ENCODE assay signal across 11 cellular contexts in the genomic region with DNA sequence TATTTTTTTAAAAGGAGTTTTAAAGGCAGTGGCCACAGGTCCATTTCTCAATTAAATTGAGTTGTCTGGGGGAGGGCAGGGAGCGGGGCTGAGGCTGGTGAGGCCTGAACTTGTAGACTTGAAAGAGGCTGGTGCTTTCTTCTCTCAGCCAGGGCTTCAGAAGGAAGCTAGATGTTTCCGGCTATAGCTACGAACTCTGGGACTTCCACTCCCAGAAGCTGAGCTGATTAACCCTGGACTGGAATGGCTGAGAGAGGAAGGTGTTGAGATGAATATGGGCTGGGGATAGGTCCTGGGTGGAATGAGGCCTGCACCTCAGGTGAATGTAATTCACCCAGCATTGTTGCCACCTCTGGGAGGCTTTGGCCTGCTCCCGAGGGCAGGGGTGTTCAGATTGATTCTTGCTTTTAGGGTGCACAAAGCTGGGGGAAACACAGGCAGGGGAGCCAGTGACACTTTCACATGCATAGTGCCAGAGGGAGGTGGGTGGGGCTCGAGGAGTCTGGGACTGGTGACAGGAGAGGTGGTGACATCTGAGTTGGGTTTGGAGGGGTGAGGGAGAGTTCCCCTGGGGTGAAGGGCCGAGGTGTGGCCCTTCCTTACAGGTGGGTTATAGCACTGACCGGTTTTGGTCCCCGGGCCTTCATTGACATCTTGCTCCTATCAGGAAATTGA. TPM values are rescaled to one million over a fixed set of nuclear protein-coding genes. Genes with fewer than 3 reads are reported as not detected.
A peak's percentile ranks its signal among the peaks of the same experiment; 100 is the strongest.
DNase-seq lines count a peak whose midpoint lies in the region; ATAC-seq and TF ChIP-seq lines count a peak whose summit lies in the region.
"Had no signal": no experiment of that assay in that cellular context is flagged by ENCODE, and none has a peak within 500 bp of the region (broad histone marks: within the 10 kb centered on the region; RNA-seq: fewer than 3 reads in every experiment).

No MANE protein-coding gene starts in this region.

- H3K36me3 ChIP-seq in MM.1S (replicated peaks; ENCODE audit: insufficient read depth, low read length) = peaks cover 25% of the 10 kb centered on the region

- peaks cover 41 to 65% of the 10 kb centered on the region in 2 donors for H3K36me3 Mint-ChIP-seq in CD14-positive monocyte
- peaks cover 18 to 65% (median 43%) of the 10 kb centered on the region in 3 donors for H3K36me3 Mint-ChIP-seq in naive thymus-derived CD8-positive, alpha-beta T cell

- intact Hi-C loops in CD14-positive monocyte (cut with micrococcal nuclease) = no loop called here

- peaks cover 0 to 2% (median 1%) of the 10 kb centered on the region in 3 donors for H3K27me3 Mint-ChIP-seq in CD14-positive monocyte (ENCODE audit: low read depth in 3 of 3)
- H3K27me3 Mint-ChIP-seq in naive thymus-derived CD8-positive, alpha-beta T cell = no peaks in the 10 kb centered on the region
- H3K27me3 Mint-ChIP-seq: dendritic cell treated with granulocyte-macrophage colony-stimulating factor and Interleukin-4, amounts not matched to agents 40 ng/mL and 50 ng/mL, for 4 days had no signal

- POLR2A ChIA-PET in naive thymus-derived CD8-positive, alpha-beta T cell (lab: Charles Lee) = interaction anchor here (1.2 to 24.7 kb wide), 7 partner anchors 10 to 259 kb away, joined by 3 to 1000 read pairs (median 8); a partner anchor contains a TSS

- no peaks in the 10 kb centered on the region for H3K9me3 ChIP-seq in MM.1S (replicated peaks; ENCODE audit: insufficient read depth, low read length)

- peak overlapping the region; percentile 90 for H3K27ac ChIP-seq in MM.1S (ENCODE audit: low read length)
- H3K27ac ChIP-seq in caudate nucleus (ENCODE audit: low read depth, low read length) = peak overlapping the region; percentile 97

- no peak overlapping the region for H3K4me3 ChIP-seq in MM.1S (ENCODE audit: low read length)

- no peak overlapping the region for H3K4me3 Mint-ChIP-seq in CD14-positive monocyte
- H3K4me3 Mint-ChIP-seq in naive thymus-derived CD8-positive, alpha-beta T cell = peak overlapping the region; percentile 96 to 100 (median 99)
- H3K4me3 Mint-ChIP-seq: dendritic cell treated with granulocyte-macrophage colony-stimulating factor and Interleukin-4, amounts not matched to agents 40 ng/mL and 50 ng/mL, for 4 days; H9 had no signal

- H3K9me2 ChIP-seq in MM.1S (replicated peaks; ENCODE audit: insufficient read depth, low read length) = no peaks in the 10 kb centered on the region

- H3K4me1 ChIP-seq in MM.1S (ENCODE audit: low read length) = peaks cover 68% of the 10 kb centered on the region

- peaks cover 68% of the 10 kb centered on the region for H3K79me2 ChIP-seq in MM.1S (ENCODE audit: low read length)

- no peaks in the 10 kb centered on the region for H4K20me1 ChIP-seq in MM.1S (ENCODE audit: insufficient read depth, low read length)

- peaks cover 34% of the 10 kb centered on the region for H3F3A ChIP-seq in MM.1S (ENCODE audit: insufficient read depth, low read length)

- H3K9ac ChIP-seq in MM.1S (ENCODE audit: low read length) = peak overlapping the region; percentile 30; the same call in 1 of the 2 replicates

- no peak for TF ChIP-seq CTCF in CD14-positive monocyte (IDR thresholded peaks at IDR 0.05)
- no peak for TF ChIP-seq CTCF in MM.1S (IDR thresholded peaks at IDR 0.05; ENCODE audit: low read length)

- peak overlapping the region in 5 of 7 donors; percentile 24 to 77 (median 66) for H3K27ac Mint-ChIP-seq in CD14-positive monocyte
- peak overlapping the region; percentile 93 to 100 (median 99) for H3K27ac Mint-ChIP-seq in naive thymus-derived CD8-positive, alpha-beta T cell
- H3K27ac Mint-ChIP-seq: dendritic cell treated with granulocyte-macrophage colony-stimulating factor and Interleukin-4, amounts not matched to agents 40 ng/mL and 50 ng/mL, for 4 days had no signal

- DNase-seq in CD14-positive monocyte (ENCODE audit: low spot score) (no peak), MM.1S (peak; percentile 33), caudate nucleus (lab: John Stamatoyannopoulos, UW) (no peak), globus pallidus (ENCODE audit: low spot score) (no peak), NOMO-1 treated with dmso at 0.1 percent for 144 hours (lab: John Stamatoyannopoulos, UW; ENCODE audit: unreplicated experiment) (no peak), HuH-7.5 (ENCODE audit: low spot score) (no peak)
- DNase-seq in naive thymus-derived CD8-positive, alpha-beta T cell = peak in 4 of 10 donors; percentile 37 to 43 (median 38)
- DNase-seq: H9, PC-3 had no signal

- H3K27me3 ChIP-seq in MM.1S (replicated peaks; ENCODE audit: insufficient read depth, low read length) = no peaks in the 10 kb centered on the region

- peaks cover 62% of the 10 kb centered on the region for H3K4me1 Mint-ChIP-seq in CD14-positive monocyte
- peaks cover 34 to 92% (median 78%) of the 10 kb centered on the region in 4 donors for H3K4me1 Mint-ChIP-seq in naive thymus-derived CD8-positive, alpha-beta T cell

- peak in 1 of 2 donors; percentile 13 for ATAC-seq in naive thymus-derived CD8-positive, alpha-beta T cell
- ATAC-seq in HG02981 (IDR thresholded peaks at IDR 0.05; ENCODE audit: unreplicated experiment) = no peak
- ATAC-seq: PC-3 had no signal

- H3K4me2 ChIP-seq in MM.1S (ENCODE audit: low read depth, low read length) = peak overlapping the region; percentile 59

- H3K9me3 Mint-ChIP-seq in CD14-positive monocyte = no peaks in the 10 kb centered on the region
- H3K9me3 Mint-ChIP-seq in naive thymus-derived CD8-positive, alpha-beta T cell = no peaks in the 10 kb centered on the region
- H3K9me3 Mint-ChIP-seq: dendritic cell treated with granulocyte-macrophage colony-stimulating factor and Interleukin-4, amounts not matched to agents 40 ng/mL and 50 ng/mL, for 4 days; H9 had no signal

- no peak overlapping the region for H2AFZ ChIP-seq in MM.1S (ENCODE audit: low read length)

RNA-seq across cellular contexts. Expression of a gene that starts 18.2 kb away (rescaled TPM):
- 10 to 100 TPM; 14.6 to 18.5 TPM for polyA plus RNA-seq in CD14-positive monocyte
- 100 to 1,000 TPM; 361 to 364 TPM for total RNA-seq in naive thymus-derived CD8-positive, alpha-beta T cell
- 100 to 1,000 TPM; 387 to 877 (median 421) TPM for polyA plus RNA-seq in naive thymus-derived CD8-positive, alpha-beta T cell

RNA-seq across cellular contexts. Expression of a gene that starts 55.0 kb away (rescaled TPM):
- 1 to 10 TPM; 1.2 to 1.7 TPM for polyA plus RNA-seq in CD14-positive monocyte
- 10 to 100 TPM; 46.0 to 47.2 TPM for total RNA-seq in naive thymus-derived CD8-positive, alpha-beta T cell
- polyA plus RNA-seq in naive thymus-derived CD8-positive, alpha-beta T cell = 10 to 100 TPM; 11.3 to 48.3 (median 11.7) TPM

Comparison
In these comparisons a context has a peak if more than half of its experiments do, and no peak if none do; other contexts are left out.
1. H3K4me3 Mint-ChIP-seq: peak in naive thymus-derived CD8-positive, alpha-beta T cell (10 of 10); none in CD14-positive monocyte (0 of 2).
2. RNA of a gene that starts 18.2 kb away (polyA plus RNA-seq): 387 to 877 TPM in naive thymus-derived CD8-positive, alpha-beta T cell; 14.6 to 18.5 TPM in CD14-positive monocyte; every median in the first group is over 10 times any median in the second.
3. RNA of a gene that starts 55.0 kb away (polyA plus RNA-seq): 11.3 to 48.3 TPM in naive thymus-derived CD8-positive, alpha-beta T cell; 1.2 to 1.7 TPM in CD14-positive monocyte; every median in the first group is over 4 times any median in the second.